In genomic region chr1:167563579-167564246, GRCh38 we compare ENCODE assay signal across 1 cellular context.
TF ChIP-seq lines count a peak whose summit lies in the region.

No MANE protein-coding gene starts in this region.

TF ChIP-seq in H1, 55 proteins besides CTCF, POLR2A, EP300 and RAD21 (continued from another document):
- TF ChIP-seq MAX (IDR thresholded peaks at IDR 0.05) (no peak), CEBPB (IDR thresholded peaks at IDR 0.05; ENCODE audit: low read depth, low read length) (no peak), KDM4A (IDR thresholded peaks at IDR 0.05; ENCODE audit: low read depth, low read length, severe bottlenecking) (no peak), ASH2L (IDR thresholded peaks at IDR 0.05; ENCODE audit: low read length) (no peak), NRF1 (IDR thresholded peaks at IDR 0.05; ENCODE audit: low read depth, low read length) (no peak), CHD7 (IDR thresholded peaks at IDR 0.05; ENCODE audit: insufficient replicate concordance, low read length) (no peak), SRF (IDR thresholded peaks at IDR 0.05; ENCODE audit: low read depth, low read length) (no peak), SUZ12 (IDR thresholded peaks at IDR 0.05; ENCODE audit: low read length) (no peak)
